In the genomic region with DNA sequence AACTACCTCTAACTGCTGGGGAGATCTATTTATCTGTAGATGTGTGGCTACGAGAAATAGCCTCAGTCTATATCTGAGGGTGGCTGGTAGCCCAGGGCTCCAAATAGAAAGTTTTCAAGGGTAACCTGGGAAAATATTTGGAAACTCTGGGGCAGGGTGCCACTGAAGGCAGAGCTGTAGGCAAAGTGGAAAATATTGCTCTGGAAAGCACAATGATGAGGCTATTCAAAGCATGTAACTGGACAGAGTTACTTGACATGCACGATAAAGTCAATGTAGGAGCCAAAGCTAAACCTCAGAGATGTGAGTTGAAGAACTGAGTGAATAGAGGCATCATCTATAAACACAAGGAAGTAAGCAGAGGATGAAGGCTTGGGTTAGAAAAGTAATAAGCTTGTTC, we compare ENCODE assay signal across 18 cellular contexts.
A peak's percentile ranks its signal among the peaks of the same experiment; 100 is the strongest.
DNase-seq lines count a peak whose midpoint lies in the region; ATAC-seq, FAIRE-seq and TF ChIP-seq lines count a peak whose summit lies in the region.
"Had no signal": no experiment of that assay in that cellular context is flagged by ENCODE, and none has a peak within 500 bp of the region (broad histone marks: within the 10 kb centered on the region; RNA-seq: fewer than 3 reads in every experiment).

No MANE protein-coding gene starts in this region.

- ATAC-seq in Right ventricle myocardium superior (ENCODE audit: poor library complexity), result peak; percentile 49

- H3K4me3 ChIP-seq in left ventricle myocardium inferior (no peak overlapping the region), adipocyte (ENCODE audit: low read length) (no peak overlapping the region), bronchial epithelial cell (ENCODE audit: low read depth, low read length) (no peak overlapping the region)
- H3K4me3 ChIP-seq: GM23248 had no signal

- peak; percentile 93 for FAIRE-seq in bronchial epithelial cell (lab: Jason Lieb, UNC)
- FAIRE-seq: G401.6, GM12892, H1 had no signal

- DNase-seq in Right ventricle myocardium superior (no peak), left ventricle myocardium inferior (no peak), adipocyte (ENCODE audit: low read depth) (peak; percentile 18), bronchial epithelial cell (ENCODE audit: low read depth) (no peak), D341Med (ENCODE audit: low spot score) (no peak), SW 1271 (lab: John Stamatoyannopoulos, UW) (no peak)
- DNase-seq: C1 segment of cervical spinal cord; Calu3; CD4-positive, alpha-beta memory T cell; COR-L47; DMS153; DND-41; GM23248; H7; HCEC 1CT had no signal

- H3K4me1 ChIP-seq in left ventricle myocardium inferior (no peaks in the 10 kb centered on the region), adipocyte (ENCODE audit: control insufficient read depth, insufficient read depth, low read length) (peaks cover 3% of the 10 kb centered on the region)

- TF ChIP-seq CTCF in left ventricle myocardium inferior (IDR thresholded peaks at IDR 0.05; ENCODE audit: borderline replicate concordance) (no peak), bronchial epithelial cell (IDR thresholded peaks at IDR 0.05; ENCODE audit: insufficient read depth, low read length, severe bottlenecking) (no peak)

- intact Hi-C loops in Right ventricle myocardium superior (cut with DNase I) (no loop called here), left ventricle myocardium inferior (cut with micrococcal nuclease) (no loop called here)

- H3K27ac ChIP-seq in left ventricle myocardium inferior (replicated peaks), result no peak overlapping the region
- H3K27ac ChIP-seq: GM23248 had no signal

- H3K36me3 ChIP-seq in left ventricle myocardium inferior, result no peaks in the 10 kb centered on the region
- H3K36me3 ChIP-seq in adipocyte (ENCODE audit: control insufficient read depth, insufficient read depth, low read length, severe bottlenecking), result no peaks in the 10 kb centered on the region
- H3K36me3 ChIP-seq in bronchial epithelial cell (ENCODE audit: control insufficient read depth, insufficient read depth, low read length), result no peaks in the 10 kb centered on the region

- no peak overlapping the region for H3K9ac ChIP-seq in adipocyte (ENCODE audit: low read length)
- H3K9ac ChIP-seq: GM23248 had no signal

- no peaks in the 10 kb centered on the region for H3K9me3 ChIP-seq in left ventricle myocardium inferior (replicated peaks)
- H3K9me3 ChIP-seq in adipocyte (ENCODE audit: control insufficient read depth, low read length), result no peaks in the 10 kb centered on the region

- H3K27me3 ChIP-seq in left ventricle myocardium inferior (ENCODE audit: low read depth), result no peaks in the 10 kb centered on the region
- H3K27me3 ChIP-seq in adipocyte (replicated peaks; ENCODE audit: control insufficient read depth, insufficient read depth, low read length), result no peaks in the 10 kb centered on the region
- H3K27me3 ChIP-seq in bronchial epithelial cell (ENCODE audit: control insufficient read depth, insufficient read depth, low read length), result no peaks in the 10 kb centered on the region
